Comparison of ENCODE assay signal across 8 cellular contexts in genomic region chr12:401235-402126, GRCh38. TPM values are rescaled to one million over a fixed set of nuclear protein-coding genes. Genes with fewer than 3 reads are reported as not detected.
DNase-seq lines count a peak whose midpoint lies in the region; ATAC-seq and TF ChIP-seq lines count a peak whose summit lies in the region.

TSS of gene CCDC77 (plus strand) at chr12:401644. CDS start at chr12:409384, 7,740 bp downstream.

- ATAC-seq in HG02798 (IDR thresholded peaks at IDR 0.05; ENCODE audit: poor library complexity, unreplicated experiment) = peak; percentile 98

- H3K4me1 ChIP-seq in ascending aorta = peaks cover 3 to 6% of the 10 kb centered on the region in 2 donors
- H3K4me1 ChIP-seq in skeletal muscle tissue (ENCODE audit: control insufficient read depth in 3 of 3, insufficient read depth in 3 of 3, low read length in 3 of 3) = peaks cover 9 to 15% (median 14%) of the 10 kb centered on the region in 3 donors

- H3K27ac ChIP-seq in ascending aorta = peak within 1 kb of the TSS; percentile 64 to 73
- peak within 1 kb of the TSS; percentile 65 for H3K27ac ChIP-seq in skeletal muscle tissue (ENCODE audit: low read depth, low read length)

- H3K9ac ChIP-seq in skeletal muscle tissue (ENCODE audit: low read depth in 1 of 3, low read length in 3 of 3) = peak within 1 kb of the TSS; percentile 83 to 93 (median 91)

- TF ChIP-seq CTCF in GM13976 (IDR thresholded peaks at IDR 0.05; ENCODE audit: borderline replicate concordance, control extremely low read depth, extremely low read depth, insufficient read depth, missing control alignments) = no peak
- TF ChIP-seq CTCF in ascending aorta (IDR thresholded peaks at IDR 0.05) = peak in 2 of 3 experiments; percentile 26 to 37

- no peaks in the 10 kb centered on the region for H3K36me3 ChIP-seq in ascending aorta
- no peaks in the 10 kb centered on the region for H3K36me3 ChIP-seq in skeletal muscle tissue (ENCODE audit: control insufficient read depth in 3 of 3, insufficient read depth in 3 of 3, low read length in 3 of 3)

- H3K9me3 ChIP-seq in ascending aorta (no peaks in the 10 kb centered on the region), skeletal muscle tissue (ENCODE audit: control insufficient read depth in 3 of 3, low read length in 3 of 3) (no peaks in the 10 kb centered on the region)

- peak within 1 kb of the TSS; percentile 77 to 85 for H3K4me3 ChIP-seq in ascending aorta
- H3K4me3 ChIP-seq in skeletal muscle tissue (ENCODE audit: low read length in 3 of 3) = peak within 1 kb of the TSS; percentile 93 to 98 (median 95)

- in situ Hi-C loops in GM13976 (cut with MboI; ENCODE audit: low sequenced_read_pairs, unreplicated experiment) = no loop called here

- H3K27me3 ChIP-seq in ascending aorta (no peaks in the 10 kb centered on the region), skeletal muscle tissue (ENCODE audit: control insufficient read depth in 3 of 3, insufficient read depth in 3 of 3, low read length in 3 of 3) (no peaks in the 10 kb centered on the region)

- peak; percentile 94 for DNase-seq in GM13976 (ENCODE audit: low spot score)
- DNase-seq in RPMI8226 = peak; percentile 96
- DNase-seq in ascending aorta (ENCODE audit: low spot score in 2 of 2) = peak; percentile 65 to 95
- peak; percentile 60 for DNase-seq in iPS DF 19.7 (ENCODE audit: low read depth, low spot score)
- no peak for DNase-seq in NCI-H1436 (lab: John Stamatoyannopoulos, UW)
- DNase-seq in DMS53 (lab: John Stamatoyannopoulos, UW) = no peak

- intact Hi-C loops in ascending aorta (cut with DNase I) = loop anchor here (1.0 kb wide), 1 partner anchor 12 kb away; the partner anchor contains the start of gene KDM5A

RNA-seq across cellular contexts. Expression of gene CCDC77, which starts in this region (rescaled TPM):
- total RNA-seq in ascending aorta = not detected
- total RNA-seq in skeletal muscle tissue = 14.6 TPM

Comparison
In these comparisons a context has a peak if more than half of its experiments do, and no peak if none do; other contexts are left out.
1. RNA of gene CCDC77 (total RNA-seq): 14.6 TPM in skeletal muscle tissue (single experiment); not detected in ascending aorta (single experiment); every median in the first group is over 10 times any median in the second.
2. Peak in DNase-seq, H3K4me3 ChIP-seq and H3K27ac ChIP-seq in ascending aorta; RNA of the gene not detected or under 1 TPM.
3. DNase-seq: peak in GM13976 (single experiment), RPMI8226 (single experiment) and iPS DF 19.7 (single experiment); none in NCI-H1436 (single experiment) and DMS53 (single experiment).